Comparison of ENCODE assay signal across 27 cellular contexts in the genomic region with DNA sequence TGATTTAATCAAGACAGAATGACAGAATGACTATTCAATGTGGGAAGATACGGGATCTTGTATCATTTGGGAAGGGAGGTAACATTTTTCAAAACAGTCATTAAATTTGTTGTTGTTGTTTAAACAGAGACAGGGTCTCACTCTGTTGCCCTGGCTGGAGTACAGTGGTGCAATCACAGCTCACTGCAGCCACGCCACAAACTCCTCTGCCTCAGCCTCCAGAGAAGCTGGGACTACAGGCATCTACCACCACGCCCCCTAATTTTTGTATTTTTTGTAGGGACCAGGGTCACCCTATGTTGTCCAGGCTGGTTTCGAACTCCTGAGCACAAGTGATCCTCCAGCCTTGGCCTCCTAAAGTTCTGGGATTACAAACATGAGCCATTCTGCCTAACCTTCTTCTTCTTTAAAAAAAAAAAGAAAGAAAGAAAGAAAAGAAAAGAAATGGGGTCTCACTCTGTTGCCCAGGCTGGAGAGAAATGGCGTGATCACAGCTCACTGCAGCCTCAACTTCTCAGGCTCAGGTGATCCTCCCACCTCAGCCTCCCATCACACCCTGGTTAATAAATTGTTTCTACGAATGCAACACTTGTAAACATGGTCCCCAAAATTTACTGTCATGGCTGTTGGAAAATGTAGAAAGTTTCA. TPM values are rescaled to one million over a fixed set of nuclear protein-coding genes. Genes with fewer than 3 reads are reported as not detected.
DNase-seq lines count a peak whose midpoint lies in the region; ATAC-seq, FAIRE-seq and TF ChIP-seq lines count a peak whose summit lies in the region.
"Had no signal": no experiment of that assay in that cellular context is flagged by ENCODE, and none has a peak within 500 bp of the region (broad histone marks: within the 10 kb centered on the region; RNA-seq: fewer than 3 reads in every experiment).

No MANE protein-coding gene starts in this region.

- peaks cover 88% of the 10 kb centered on the region for H3K79me2 ChIP-seq in HepG2 (ENCODE audit: insufficient read depth, low read length)

- H3K4me2 ChIP-seq in HepG2 (ENCODE audit: low read depth, low read length) = no peak overlapping the region

- intact Hi-C loops in HepG2 (cut with micrococcal nuclease; ENCODE audit: unreplicated experiment) (no loop called here), spleen (cut with DNase I; ENCODE audit: low total_unique reads) (no loop called here)

- H3K36me3 ChIP-seq in HepG2 (replicated peaks in 1 of 2; ENCODE audit: control insufficient read depth in 1 of 2, insufficient read depth in 2 of 2, low read length in 2 of 2) (peaks cover 15 to 44% of the 10 kb centered on the region in 2 experiments), spleen (peaks cover 0 to 57% (median 7%) of the 10 kb centered on the region in 6 donors)

- POLR2A ChIA-PET in HepG2 (lab: Yijun Ruan, JAX) = interaction anchor here (1.0 kb wide), 1 partner anchor 32 kb away, joined by 3 read pairs; no protein-coding TSS in a partner anchor

- H3K4me3 ChIP-seq in HepG2 (replicated peaks in 1 of 3; ENCODE audit: insufficient read depth in 1 of 3, low read depth in 2 of 3, low read length in 3 of 3) (no peak overlapping the region), spleen (no peak overlapping the region)
- H3K4me3 ChIP-seq: gastroesophageal sphincter, MG63, thyroid gland had no signal

- peak; percentile 5 for DNase-seq in activated T-cell treated with anti-CD3 and anti-CD28 coated beads, Interleukin-2, amount 50 U/mL, for 1 hour
- no peak for DNase-seq in activated T-cell treated with anti-CD3 and anti-CD28 coated beads for 4 hours
- no peak for DNase-seq in T-helper 17 cell
- DNase-seq in HepG2 (ENCODE audit: low spot score) = no peak
- DNase-seq in spleen = no peak
- DNase-seq in iPS-NIHi7 (ENCODE audit: extremely low spot score) = no peak
- DNase-seq in stimulated activated naive CD4-positive, alpha-beta T cell treated with Interleukin-2 at 50 U/mL for 16 hours (lab: John Stamatoyannopoulos, UW) = no peak
- no peak for DNase-seq in GM20000 (ENCODE audit: low spot score)
- DNase-seq: activated CD4-positive, alpha-beta T cell treated with anti-CD3 and anti-CD28 coated beads, Interleukin-2, amount 10 ng/mL, durations not matched to agents 7 days and 5 days; AML-193; CD4-positive, alpha-beta memory T cell; MG63; natural killer cell; NCI-H2029 treated with DMSO at 0.1 percent for 48 hours; NCI-H526; NK-92 treated with Interleukin-12 subunit alpha and Interleukin-12 subunit beta, amount 100 ng/mL, for 24 hours; PC-3; SHP77 treated with DMSO at 0.1 percent for 48 hours; stimulated activated naive CD4-positive, alpha-beta T cell had no signal

- BruUV-seq in HepG2 (replicated peaks; lab: Mats Ljungman, UMichigan) = no TSS peak

- no peak overlapping the region for H3K4me3 Mint-ChIP-seq in T-helper 17 cell
- H3K4me3 Mint-ChIP-seq: activated CD4-positive, alpha-beta T cell treated with anti-CD3 and anti-CD28 coated beads, Interleukin-2, amount 10 ng/mL, durations not matched to agents 7 days and 5 days; activated naive CD4-positive, alpha-beta T cell treated with anti-CD3 and anti-CD28 coated beads, Interleukin-2, amount 50 U/mL, for 24 hours; activated T-helper 1 cell treated with anti-CD3 and anti-CD28 coated beads, Interleukin-12 subunit alpha, Interleukin-12 subunit beta, Interleukin-2, Interleukin-4 antibody, amounts not matched to agents 30 ng/mL and 10 ng/mL and 1 ng/mL, durations not matched to agents 14 hours and 24 hours and 36 hours; CD4-positive, alpha-beta memory T cell; dendritic cell treated with granulocyte-macrophage colony-stimulating factor and Interleukin-4, amounts not matched to agents 40 ng/mL and 50 ng/mL, for 4 days; natural killer cell had no signal

- CTCF ChIA-PET in HepG2 (lab: Yijun Ruan, JAX; ENCODE audit: low intra/inter-chr PET ratio, low total read pairs) = no interaction called here

- no peak for TF ChIP-seq CTCF in HepG2 (CRISPR knock-in tag; IDR thresholded peaks at IDR 0.05)
- no peak for TF ChIP-seq CTCF in spleen (IDR thresholded peaks at IDR 0.05 in 8 of 11, conservative IDR thresholded peaks at IDR 0.05 in 3 of 11)
- TF ChIP-seq CTCF in GM20000 (IDR thresholded peaks at IDR 0.05; ENCODE audit: extremely low read depth, missing control alignments) = no peak

- H4K20me1 ChIP-seq in HepG2 (ENCODE audit: insufficient read depth, low read length) = peaks cover 69% of the 10 kb centered on the region

- no peak overlapping the region for H2AFZ ChIP-seq in HepG2 (ENCODE audit: low read length)

- no peaks in the 10 kb centered on the region for H3K9me3 ChIP-seq in T-helper 17 cell (ENCODE audit: control insufficient read depth, low read length, poor library complexity, severe bottlenecking)
- no peaks in the 10 kb centered on the region for H3K9me3 ChIP-seq in HepG2 (ENCODE audit: low read length)
- H3K9me3 ChIP-seq in spleen = no peaks in the 10 kb centered on the region
- H3K9me3 ChIP-seq: gastroesophageal sphincter, MG63, thyroid gland had no signal

- H3K4me1 ChIP-seq in HepG2 (ENCODE audit: insufficient read depth, low read length) (peaks cover 27% of the 10 kb centered on the region), spleen (peaks cover 23 to 97% (median 57%) of the 10 kb centered on the region in 6 donors)

- H3K9ac ChIP-seq in HepG2 (ENCODE audit: insufficient read depth, low read depth, low read length) = no peak overlapping the region

- peaks cover 30% of the 10 kb centered on the region for H3K4me1 Mint-ChIP-seq in T-helper 17 cell

- H3K27ac ChIP-seq in HepG2 (ENCODE audit: extremely low read length, insufficient read depth, low read length) (no peak overlapping the region), spleen (peak overlapping the region in 6 of 8 donors; percentile 6 to 69 (median 60))

- no peak for TF ChIP-seq EP300 in HepG2 (IDR thresholded peaks at IDR 0.05; ENCODE audit: low read depth in 2 of 2, low read length in 2 of 2)
- TF ChIP-seq EP300 in HepG2 (CRISPR knock-in tag; IDR thresholded peaks at IDR 0.05; ENCODE audit: borderline replicate concordance) = no peak

- H3K36me3 Mint-ChIP-seq in T-helper 17 cell (ENCODE audit: low read depth) = peaks cover 6% of the 10 kb centered on the region

- no peaks in the 10 kb centered on the region for H3K27me3 Mint-ChIP-seq in T-helper 17 cell
- H3K27me3 Mint-ChIP-seq: activated CD4-positive, alpha-beta T cell treated with anti-CD3 and anti-CD28 coated beads, Interleukin-2, amount 10 ng/mL, durations not matched to agents 7 days and 5 days; activated naive CD4-positive, alpha-beta T cell treated with anti-CD3 and anti-CD28 coated beads, Interleukin-2, amount 50 U/mL, for 24 hours; CD4-positive, alpha-beta memory T cell; dendritic cell treated with granulocyte-macrophage colony-stimulating factor and Interleukin-4, amounts not matched to agents 40 ng/mL and 50 ng/mL, for 4 days had no signal

- WGBS in HepG2 (ENCODE audit: low lambda C conversion rate) = 98% methylated on average over 6 of the region's 6 CpGs
- 80 to 90% (median 86%) methylated on average over 6 of the region's 6 CpGs for WGBS in spleen, 5 donors

- peak overlapping the region; percentile 19 for H3K27ac Mint-ChIP-seq in T-helper 17 cell
- H3K27ac Mint-ChIP-seq: activated CD4-positive, alpha-beta T cell treated with anti-CD3 and anti-CD28 coated beads, Interleukin-2, amount 10 ng/mL, durations not matched to agents 7 days and 5 days; activated naive CD4-positive, alpha-beta T cell treated with anti-CD3 and anti-CD28 coated beads, Interleukin-2, amount 50 U/mL, for 24 hours; activated T-helper 1 cell treated with anti-CD3 and anti-CD28 coated beads, Interleukin-12 subunit alpha, Interleukin-12 subunit beta, Interleukin-2, Interleukin-4 antibody, amounts not matched to agents 30 ng/mL and 10 ng/mL and 1 ng/mL, durations not matched to agents 14 hours and 24 hours and 36 hours; natural killer cell had no signal

- ATAC-seq in T-helper 17 cell (no peak), HepG2 (no peak)
- ATAC-seq: natural killer cell, PC-3 had no signal

- in situ Hi-C loops in HepG2 (cut with HindIII; ENCODE audit: extremely low pct_ligation_motif_present, low pct_unique_long_range_greater_than_20kb) = no loop called here

- TF ChIP-seq RAD21 in HepG2 (CRISPR knock-in tag; IDR thresholded peaks at IDR 0.05) = no peak

- H3K27me3 ChIP-seq in HepG2 (ENCODE audit: control insufficient read depth in 1 of 2, insufficient read depth in 2 of 2, low read length in 2 of 2) (no peaks in the 10 kb centered on the region), spleen (replicated peaks in 1 of 7) (no peaks in the 10 kb centered on the region)
- H3K27me3 ChIP-seq: gastroesophageal sphincter, MG63, thyroid gland had no signal

- TF ChIP-seq POLR2A in HepG2 (IDR thresholded peaks at IDR 0.05; ENCODE audit: insufficient read depth in 1 of 2, low read depth in 2 of 2, low read length in 2 of 2) (no peak), spleen (IDR thresholded peaks at IDR 0.05) (no peak)

- no peak for FAIRE-seq in HepG2 (lab: Jason Lieb, UNC)
- FAIRE-seq: A204.1, endometrium, islet of Langerhans had no signal

RNA-seq across cellular contexts. Expression of a gene that starts 24.3 kb away (rescaled TPM):
- total RNA-seq in T-helper 17 cell (10 to 100 TPM; 26.0 to 32.7 TPM), HepG2 (2016; rRNA removed; fragmentation: Illumina TruSeq; extraction: Trizol) (67.5 and 93.7 TPM in 2 replicates), spleen (100 to 1,000 TPM in 1 of 7 donors, 10 to 100 TPM in 6; 60.6 to 108 (median 80.5) TPM)
- total RNA-seq in HepG2 (2016; cell fraction: cytosol; rRNA removed; fragmentation: Illumina TruSeq; extraction: Trizol; ENCODE audit: low read depth) = 7.9 and 9.3 TPM in 2 replicates
- 72.6 and 87.9 TPM in 2 replicates for total RNA-seq in HepG2 (2016; cell fraction: insoluble cytoplasmic fraction; rRNA removed; fragmentation: Illumina TruSeq; extraction: Trizol)
- 43.2 and 47.4 TPM in 2 replicates for total RNA-seq in HepG2 (2016; cell fraction: membrane; rRNA removed; fragmentation: Illumina TruSeq; extraction: Trizol)
- 40.4 and 44.1 TPM in 2 replicates for total RNA-seq in HepG2 (2016; cell fraction: nucleus; rRNA removed; fragmentation: Illumina TruSeq; extraction: Trizol)
- polyA plus RNA-seq in HepG2 (2011; rRNA removed) (36.7 and 36.9 TPM in 2 replicates), spleen (10 to 100 TPM; 19.7 to 35.6 (median 26.2) TPM)
- polyA plus RNA-seq in HepG2 (2011; cell fraction: cytosol; rRNA removed) = 18.0 and 24.8 TPM in 2 replicates
- 23.3 and 26.1 TPM in 2 replicates for polyA plus RNA-seq in HepG2 (2011; cell fraction: nucleus; rRNA removed)
- polyA plus RNA-seq in HepG2 (2012) = 82.2 and 83.9 TPM in 2 replicates
- polyA plus RNA-seq in HepG2 (2016; cell fraction: cytosol; fragmentation: Illumina TruSeq; extraction: Trizol; ENCODE audit: low read depth) = 5.9 and 6.1 TPM in 2 replicates
- 125 and 130 TPM in 2 replicates for polyA plus RNA-seq in HepG2 (2016; cell fraction: insoluble cytoplasmic fraction; fragmentation: Illumina TruSeq; extraction: Trizol; ENCODE audit: low read depth)
- 21.8 and 25.4 TPM in 2 replicates for polyA plus RNA-seq in HepG2 (2016; cell fraction: membrane; fragmentation: Illumina TruSeq; extraction: Trizol; ENCODE audit: low read depth)
- 69.2 and 70.0 TPM in 2 replicates for polyA plus RNA-seq in HepG2 (2016; cell fraction: nucleus; fragmentation: Illumina TruSeq; extraction: Trizol; ENCODE audit: insufficient read depth, low read depth)
- 56.5 and 77.8 TPM in 2 replicates for polyA minus RNA-seq in HepG2 (2011; rRNA and poly(A)+ RNA removed; ENCODE audit: low replicate concordance)
- polyA minus RNA-seq in HepG2 (2011; cell fraction: cytosol; rRNA and poly(A)+ RNA removed) = 55.6 and 57.6 TPM in 2 replicates
- 27.9 and 31.8 TPM in 2 replicates for polyA minus RNA-seq in HepG2 (2011; cell fraction: nucleus; rRNA and poly(A)+ RNA removed)

RNA-seq across cellular contexts. Expression of a gene that starts 32.0 kb away (rescaled TPM):
- total RNA-seq in T-helper 17 cell (10 to 100 TPM; 25.8 to 33.2 TPM), HepG2 (2016; rRNA removed; fragmentation: Illumina TruSeq; extraction: Trizol) (21.0 and 22.7 TPM in 2 replicates), spleen (100 to 1,000 TPM in 5 of 7 donors, 10 to 100 TPM in 2; 56.5 to 227 (median 131) TPM)
- 28.6 and 37.9 TPM in 2 replicates for total RNA-seq in HepG2 (2016; cell fraction: cytosol; rRNA removed; fragmentation: Illumina TruSeq; extraction: Trizol; ENCODE audit: low read depth)
- total RNA-seq in HepG2 (2016; cell fraction: insoluble cytoplasmic fraction; rRNA removed; fragmentation: Illumina TruSeq; extraction: Trizol) = 19.5 and 23.3 TPM in 2 replicates
- total RNA-seq in HepG2 (2016; cell fraction: membrane; rRNA removed; fragmentation: Illumina TruSeq; extraction: Trizol) = 23.9 and 34.4 TPM in 2 replicates
- total RNA-seq in HepG2 (2016; cell fraction: nucleus; rRNA removed; fragmentation: Illumina TruSeq; extraction: Trizol) = 7.9 and 12.0 TPM in 2 replicates
- polyA plus RNA-seq in HepG2 (2011; rRNA removed) (38.6 and 58.7 TPM in 2 replicates), spleen (100 to 1,000 TPM in 2 of 3 donors, 10 to 100 TPM in 1; 70.1 to 216 (median 214) TPM)
- 27.4 and 50.9 TPM in 2 replicates for polyA plus RNA-seq in HepG2 (2011; cell fraction: cytosol; rRNA removed)
- 34.0 and 48.4 TPM in 2 replicates for polyA plus RNA-seq in HepG2 (2011; cell fraction: nucleus; rRNA removed)
- 35.1 and 96.6 TPM in 2 replicates for polyA plus RNA-seq in HepG2 (2012)
- 146 and 151 TPM in 2 replicates for polyA plus RNA-seq in HepG2 (2016; cell fraction: cytosol; fragmentation: Illumina TruSeq; extraction: Trizol; ENCODE audit: low read depth)
- polyA plus RNA-seq in HepG2 (2016; cell fraction: insoluble cytoplasmic fraction; fragmentation: Illumina TruSeq; extraction: Trizol; ENCODE audit: low read depth) = 58.6 and 80.2 TPM in 2 replicates
- polyA plus RNA-seq in HepG2 (2016; cell fraction: membrane; fragmentation: Illumina TruSeq; extraction: Trizol; ENCODE audit: low read depth) = 115 and 119 TPM in 2 replicates
- polyA plus RNA-seq in HepG2 (2016; cell fraction: nucleus; fragmentation: Illumina TruSeq; extraction: Trizol; ENCODE audit: insufficient read depth, low read depth) = 42.2 and 50.9 TPM in 2 replicates
- 27.1 and 53.9 TPM in 2 replicates for polyA minus RNA-seq in HepG2 (2011; rRNA and poly(A)+ RNA removed; ENCODE audit: low replicate concordance)
- polyA minus RNA-seq in HepG2 (2011; cell fraction: cytosol; rRNA and poly(A)+ RNA removed) = 26.1 and 27.0 TPM in 2 replicates
- 5.0 and 5.2 TPM in 2 replicates for polyA minus RNA-seq in HepG2 (2011; cell fraction: nucleus; rRNA and poly(A)+ RNA removed)
